ENCODE assay signal across 9 cellular contexts in the genomic region with DNA sequence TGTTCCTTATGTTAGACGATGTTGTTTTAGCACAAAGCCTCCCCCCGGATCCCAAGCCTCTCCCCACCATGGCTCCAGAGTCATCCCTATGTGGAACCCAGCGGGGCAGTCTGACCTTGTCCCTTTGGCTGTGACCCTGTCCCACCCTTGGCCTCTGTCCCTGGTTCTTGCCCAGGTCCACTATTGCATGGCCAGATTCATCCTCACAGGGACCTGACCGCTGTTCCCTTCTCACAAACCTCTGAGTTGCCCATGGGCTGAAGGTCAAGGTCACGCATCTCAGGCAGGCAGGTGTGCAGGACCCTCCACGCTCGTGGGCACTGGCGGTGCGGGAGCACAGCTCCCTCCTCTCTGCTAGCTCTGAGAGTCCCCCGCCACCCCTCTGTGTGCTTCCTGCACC. TPM values are rescaled to one million over a fixed set of nuclear protein-coding genes. Genes with fewer than 3 reads are reported as not detected.
DNase-seq lines count a peak whose midpoint lies in the region; ATAC-seq and TF ChIP-seq lines count a peak whose summit lies in the region.
"Had no signal": no experiment of that assay in that cellular context is flagged by ENCODE, and none has a peak within 500 bp of the region (broad histone marks: within the 10 kb centered on the region; RNA-seq: fewer than 3 reads in every experiment).

No MANE protein-coding gene starts in this region.

- H3K36me3 Mint-ChIP-seq in CD8-positive, alpha-beta memory T cell = no peaks in the 10 kb centered on the region
- no peaks in the 10 kb centered on the region for H3K36me3 Mint-ChIP-seq in nephron (ENCODE audit: low read depth)

- CTCF ChIA-PET in CD8-positive, alpha-beta memory T cell (lab: Charles Lee) = interaction anchor here (0.5 to 1.0 kb wide), 3 partner anchors 32 to 519 kb away, joined by 3 to 5 read pairs (median 3); no protein-coding TSS in a partner anchor

- no peaks in the 10 kb centered on the region for H3K27me3 ChIP-seq in CD8-positive, alpha-beta memory T cell (ENCODE audit: insufficient read depth, low read length, poor library complexity, severe bottlenecking)

- peaks cover 95 to 98% (median 96%) of the 10 kb centered on the region in 3 donors for H3K4me1 Mint-ChIP-seq in CD8-positive, alpha-beta memory T cell
- peaks cover 72% of the 10 kb centered on the region for H3K4me1 Mint-ChIP-seq in nephron

- H3K9me3 Mint-ChIP-seq in CD8-positive, alpha-beta memory T cell = no peaks in the 10 kb centered on the region
- H3K9me3 Mint-ChIP-seq in nephron = no peaks in the 10 kb centered on the region

- TF ChIP-seq CTCF in coronary artery (IDR thresholded peaks at IDR 0.05) = no peak
- TF ChIP-seq CTCF in nephron (IDR thresholded peaks at IDR 0.05; ENCODE audit: unreplicated experiment in 3 of 3) = no peak

- peaks cover 99% of the 10 kb centered on the region for H3K4me1 ChIP-seq in CD8-positive, alpha-beta memory T cell (ENCODE audit: insufficient read depth, low read length)

- H3K4me3 ChIP-seq in CD8-positive, alpha-beta memory T cell (ENCODE audit: low read length) = peak overlapping the region; percentile 30
- H3K4me3 ChIP-seq in coronary artery = peak overlapping the region; percentile 10

- peak overlapping the region; percentile 48 to 92 (median 84) for H3K27ac Mint-ChIP-seq in CD8-positive, alpha-beta memory T cell
- H3K27ac Mint-ChIP-seq in nephron = peak overlapping the region; percentile 23 to 75 (median 58)

- H3K36me3 ChIP-seq in CD8-positive, alpha-beta memory T cell (ENCODE audit: insufficient read depth, low read length) = no peaks in the 10 kb centered on the region
- H3K36me3 ChIP-seq in KOPT-K1 (ENCODE audit: insufficient read depth, low read length) = no peaks in the 10 kb centered on the region

- POLR2A ChIA-PET in CD8-positive, alpha-beta memory T cell (lab: Charles Lee) = no interaction called here

- H3K4me3 Mint-ChIP-seq in CD8-positive, alpha-beta memory T cell = peak overlapping the region; percentile 2 to 79 (median 69)
- peak overlapping the region in 2 of 3 experiments; percentile 9 to 18 for H3K4me3 Mint-ChIP-seq in nephron

- H3K9me3 ChIP-seq in CD8-positive, alpha-beta memory T cell (ENCODE audit: low read length) = no peaks in the 10 kb centered on the region
- H3K9me3 ChIP-seq in KOPT-K1 (ENCODE audit: insufficient read depth, low read length, poor library complexity, severe bottlenecking) = no peaks in the 10 kb centered on the region

- no peaks in the 10 kb centered on the region for H3K27me3 Mint-ChIP-seq in CD8-positive, alpha-beta memory T cell
- H3K27me3 Mint-ChIP-seq in nephron (ENCODE audit: low read depth) = peaks cover 52% of the 10 kb centered on the region

- H3K27ac ChIP-seq in CD8-positive, alpha-beta memory T cell (ENCODE audit: low read depth, low read length) = peak overlapping the region; percentile 64
- H3K27ac ChIP-seq in KOPT-K1 (ENCODE audit: low read depth, low read length, poor library complexity, severe bottlenecking) = peak overlapping the region; percentile 99
- H3K27ac ChIP-seq in coronary artery = peak overlapping the region in 1 of 2 donors; percentile 78

- no peak for ATAC-seq in GM21360 (IDR thresholded peaks at IDR 0.05; ENCODE audit: unreplicated experiment)
- ATAC-seq: Panc1 had no signal

- DNase-seq in CD8-positive, alpha-beta memory T cell = no peak
- DNase-seq in coronary artery (ENCODE audit: low spot score) (no peak), H4 (ENCODE audit: low spot score) (no peak), NCI-H146 treated with DMSO at 0.1 percent for 48 hours (lab: John Stamatoyannopoulos, UW; ENCODE audit: unreplicated experiment) (no peak), GDM1 (lab: John Stamatoyannopoulos, UW) (no peak)

RNA-seq across cellular contexts. Expression of a gene that starts 39.0 kb away (rescaled TPM):
- total RNA-seq in CD8-positive, alpha-beta memory T cell = 10 to 100 TPM; 33.2 to 34.7 TPM
- 18.4 TPM for polyA plus RNA-seq in CD8-positive, alpha-beta memory T cell
- total RNA-seq in H4 (2014; rRNA removed; shearing (Covaris generic)) = 8.4 and 10.1 TPM in 2 replicates
